In genomic region chr3:47522082-47522987, GRCh38 we compare ENCODE assay signal across 1 cellular context.
TF ChIP-seq lines count a peak whose summit lies in the region.

No MANE protein-coding gene starts in this region.

TF ChIP-seq in HepG2, 621 proteins besides CTCF, POLR2A, EP300 and RAD21 (continued from another document and continues in another):
- TF ChIP-seq ZBTB37 (CRISPR knock-in tag; IDR thresholded peaks at IDR 0.05), result no peak
- TF ChIP-seq ZBTB40 (IDR thresholded peaks at IDR 0.05), result no peak
- no peak; the same call in 1 of the 2 replicates for TF ChIP-seq ZBTB40 (CRISPR knock-in tag; IDR thresholded peaks at IDR 0.05)
- no peak for TF ChIP-seq MTF2 (CRISPR knock-in tag; IDR thresholded peaks at IDR 0.05; ENCODE audit: borderline replicate concordance)
- no peak for TF ChIP-seq ZNF816 (CRISPR knock-in tag; IDR thresholded peaks at IDR 0.05; ENCODE audit: borderline replicate concordance)
- TF ChIP-seq KLF11 (CRISPR knock-in tag; IDR thresholded peaks at IDR 0.05), result peak; percentile 90
- TF ChIP-seq CBX5 (CRISPR knock-in tag; IDR thresholded peaks at IDR 0.05; ENCODE audit: borderline replicate concordance), result no peak
- peak; percentile 97 for TF ChIP-seq TFDP1 (CRISPR knock-in tag; IDR thresholded peaks at IDR 0.05; ENCODE audit: borderline replicate concordance)
- TF ChIP-seq ZNF557 (CRISPR knock-in tag; IDR thresholded peaks at IDR 0.05), result no peak
- no peak for TF ChIP-seq ZNF225 (CRISPR knock-in tag; IDR thresholded peaks at IDR 0.05)
- no peak for TF ChIP-seq RARA (CRISPR knock-in tag; IDR thresholded peaks at IDR 0.05)
- TF ChIP-seq ZBTB33 (CRISPR knock-in tag; IDR thresholded peaks at IDR 0.05), result no peak
- TF ChIP-seq ZFP62 (CRISPR knock-in tag; IDR thresholded peaks at IDR 0.05), result no peak
- TF ChIP-seq ZNF891 (CRISPR knock-in tag; IDR thresholded peaks at IDR 0.05), result peak; percentile 29; the same call in 1 of the 2 replicates
- TF ChIP-seq ZNF354B (CRISPR knock-in tag; IDR thresholded peaks at IDR 0.05), result 0 out of 2 replicates have a peak, but pooled peaks have one; percentile 61
- no peak for TF ChIP-seq ZNF720 (CRISPR knock-in tag; IDR thresholded peaks at IDR 0.05)
- no peak for TF ChIP-seq SRSF4 (IDR thresholded peaks at IDR 0.05; ENCODE audit: low read depth, low read length, poor library complexity, severe bottlenecking)
- TF ChIP-seq ZNF12 (CRISPR knock-in tag; IDR thresholded peaks at IDR 0.05), result no peak
- 0 out of 2 replicates have a peak, but pooled peaks have one; percentile 8 for TF ChIP-seq ZNF24 (IDR thresholded peaks at IDR 0.05)
- no peak for TF ChIP-seq NONO (IDR thresholded peaks at IDR 0.05)
- 0 out of 2 replicates have a peak, but pooled peaks have one; percentile 28 for TF ChIP-seq NONO (CRISPR knock-in tag; conservative IDR thresholded peaks at IDR 0.05)
- no peak for TF ChIP-seq ZNF383 (CRISPR knock-in tag; IDR thresholded peaks at IDR 0.05; ENCODE audit: borderline replicate concordance)
- no peak for TF ChIP-seq CBFB (CRISPR knock-in tag; IDR thresholded peaks at IDR 0.05)
- no peak for TF ChIP-seq SKIL (CRISPR knock-in tag; IDR thresholded peaks at IDR 0.05; ENCODE audit: borderline replicate concordance)
- peak; percentile 56; the same call in 1 of the 2 replicates for TF ChIP-seq ZNF776 (CRISPR knock-in tag; IDR thresholded peaks at IDR 0.05)
- 0 out of 2 replicates have a peak, but pooled peaks have one; percentile 72 for TF ChIP-seq ZNF343 (CRISPR knock-in tag; IDR thresholded peaks at IDR 0.05)
- no peak for TF ChIP-seq GPBP1L1 (CRISPR knock-in tag; IDR thresholded peaks at IDR 0.05)
- no peak for TF ChIP-seq SP2 (CRISPR knock-in tag; IDR thresholded peaks at IDR 0.05)
- TF ChIP-seq CREB3 (CRISPR knock-in tag; IDR thresholded peaks at IDR 0.05), result no peak
- peak; percentile 96 for TF ChIP-seq MXI1 (IDR thresholded peaks at IDR 0.05; ENCODE audit: borderline replicate concordance, low read depth, low read length)
- TF ChIP-seq ZNF740 (CRISPR knock-in tag; IDR thresholded peaks at IDR 0.05), result no peak
- no peak for TF ChIP-seq PAF1 (CRISPR knock-in tag; IDR thresholded peaks at IDR 0.05)
- peak; percentile 74; the same call in 1 of the 2 replicates for TF ChIP-seq ZNF547 (CRISPR knock-in tag; IDR thresholded peaks at IDR 0.05)
- TF ChIP-seq ZMYM3 (CRISPR knock-in tag; IDR thresholded peaks at IDR 0.05), result no peak
- TF ChIP-seq MEIS2 (CRISPR knock-in tag; IDR thresholded peaks at IDR 0.05), result no peak
- peak; percentile 66; the same call in 1 of the 2 replicates for TF ChIP-seq ATF2 (CRISPR knock-in tag; IDR thresholded peaks at IDR 0.05)
- no peak for TF ChIP-seq ZNF367 (CRISPR knock-in tag; IDR thresholded peaks at IDR 0.05; ENCODE audit: borderline replicate concordance)
- peak; percentile 72 for TF ChIP-seq USF2 (IDR thresholded peaks at IDR 0.05; ENCODE audit: low read depth, low read length)
- peak; percentile 35; the same call in 1 of the 2 replicates for TF ChIP-seq USF2 (CRISPR knock-in tag; IDR thresholded peaks at IDR 0.05; ENCODE audit: borderline replicate concordance)
- TF ChIP-seq ATRX (CRISPR knock-in tag; IDR thresholded peaks at IDR 0.05; ENCODE audit: borderline replicate concordance), result no peak
